ENCODE assay signal across 1 cellular context in the genomic region with DNA sequence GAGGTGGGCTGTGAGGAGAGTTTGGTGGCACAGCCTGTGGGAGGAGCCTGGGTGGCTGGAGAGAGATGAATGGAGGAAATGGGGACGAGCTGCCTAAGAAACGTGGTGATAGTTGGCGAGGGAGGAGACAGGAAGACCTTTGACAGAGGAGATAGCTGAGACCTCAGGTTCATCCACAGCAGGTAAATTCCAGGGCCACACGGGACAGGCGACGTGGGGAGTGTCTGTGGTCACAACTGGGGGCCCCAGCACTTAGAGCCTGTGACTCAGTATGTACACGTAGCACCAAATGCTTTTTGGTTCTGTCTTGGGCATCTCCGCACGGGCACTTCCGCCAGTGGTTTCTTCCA.
TF ChIP-seq lines count a peak whose summit lies in the region.

No MANE protein-coding gene starts in this region.

TF ChIP-seq in WTC11, 78 proteins besides CTCF, POLR2A, EP300 and RAD21 (continued from another document):
- TF ChIP-seq, protein P1, sequence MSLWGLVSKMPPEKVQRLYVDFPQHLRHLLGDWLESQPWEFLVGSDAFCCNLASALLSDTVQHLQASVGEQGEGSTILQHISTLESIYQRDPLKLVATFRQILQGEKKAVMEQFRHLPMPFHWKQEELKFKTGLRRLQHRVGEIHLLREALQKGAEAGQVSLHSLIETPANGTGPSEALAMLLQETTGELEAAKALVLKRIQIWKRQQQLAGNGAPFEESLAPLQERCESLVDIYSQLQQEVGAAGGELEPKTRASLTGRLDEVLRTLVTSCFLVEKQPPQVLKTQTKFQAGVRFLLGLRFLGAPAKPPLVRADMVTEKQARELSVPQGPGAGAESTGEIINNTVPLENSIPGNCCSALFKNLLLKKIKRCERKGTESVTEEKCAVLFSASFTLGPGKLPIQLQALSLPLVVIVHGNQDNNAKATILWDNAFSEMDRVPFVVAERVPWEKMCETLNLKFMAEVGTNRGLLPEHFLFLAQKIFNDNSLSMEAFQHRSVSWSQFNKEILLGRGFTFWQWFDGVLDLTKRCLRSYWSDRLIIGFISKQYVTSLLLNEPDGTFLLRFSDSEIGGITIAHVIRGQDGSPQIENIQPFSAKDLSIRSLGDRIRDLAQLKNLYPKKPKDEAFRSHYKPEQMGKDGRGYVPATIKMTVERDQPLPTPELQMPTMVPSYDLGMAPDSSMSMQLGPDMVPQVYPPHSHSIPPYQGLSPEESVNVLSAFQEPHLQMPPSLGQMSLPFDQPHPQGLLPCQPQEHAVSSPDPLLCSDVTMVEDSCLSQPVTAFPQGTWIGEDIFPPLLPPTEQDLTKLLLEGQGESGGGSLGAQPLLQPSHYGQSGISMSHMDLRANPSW (CRISPR knock-in tag; conservative IDR thresholded peaks at IDR 0.05; ENCODE audit: low read depth), result no peak
- TF ChIP-seq SOX15 (CRISPR knock-in tag; IDR thresholded peaks at IDR 0.05) (no peak), TP53 (CRISPR knock-in tag; IDR thresholded peaks at IDR 0.05) (no peak), NFATC4 (CRISPR knock-in tag; IDR thresholded peaks at IDR 0.05) (no peak), TEAD1 (CRISPR knock-in tag; IDR thresholded peaks at IDR 0.05) (no peak), SMAD3 (CRISPR knock-in tag; IDR thresholded peaks at IDR 0.05; ENCODE audit: borderline replicate concordance) (no peak), ZNF121 (CRISPR knock-in tag; IDR thresholded peaks at IDR 0.05) (no peak)
- TF ChIP-seq, protein P2, sequence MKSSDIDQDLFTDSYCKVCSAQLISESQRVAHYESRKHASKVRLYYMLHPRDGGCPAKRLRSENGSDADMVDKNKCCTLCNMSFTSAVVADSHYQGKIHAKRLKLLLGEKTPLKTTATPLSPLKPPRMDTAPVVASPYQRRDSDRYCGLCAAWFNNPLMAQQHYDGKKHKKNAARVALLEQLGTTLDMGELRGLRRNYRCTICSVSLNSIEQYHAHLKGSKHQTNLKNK (CRISPR knock-in tag; IDR thresholded peaks at IDR 0.05), result no peak
TF ChIP-seq in WTC11: peak in this region for 0.
